ENCODE assay signal across 19 cellular contexts in the genomic region with DNA sequence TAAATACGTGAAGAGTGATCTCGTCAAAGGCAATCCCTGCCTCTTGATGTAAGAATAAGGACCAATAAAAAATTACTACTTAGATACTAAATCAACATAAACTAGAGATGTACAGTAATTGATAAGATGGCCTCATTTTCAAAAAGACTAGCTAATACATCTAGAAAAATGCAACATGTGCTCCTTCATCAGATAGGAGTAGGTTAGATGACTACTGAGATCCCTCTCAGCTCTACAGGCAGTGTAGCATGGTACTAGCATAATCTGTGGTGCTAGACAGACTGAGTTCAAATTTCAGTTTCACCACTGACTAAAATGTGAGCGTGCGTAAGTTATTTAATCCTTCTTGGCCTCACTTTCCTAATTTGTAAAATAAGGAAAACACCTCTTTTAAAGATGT.
DNase-seq lines count a peak whose midpoint lies in the region; TF ChIP-seq lines count a peak whose summit lies in the region.
"Had no signal": no experiment of that assay in that cellular context is flagged by ENCODE, and none has a peak within 500 bp of the region (broad histone marks: within the 10 kb centered on the region; RNA-seq: fewer than 3 reads in every experiment).

No MANE protein-coding gene starts in this region.

- H2AFZ ChIP-seq in neural progenitor cell (replicated peaks), result no peak overlapping the region

- no peak overlapping the region for H3K9ac ChIP-seq in HUES6 (ENCODE audit: low read length)
- no peak overlapping the region for H3K9ac ChIP-seq in neural progenitor cell

- no peaks in the 10 kb centered on the region for H3F3A ChIP-seq in neural progenitor cell (ENCODE audit: low read depth)

- TF ChIP-seq CTCF in brain microvascular endothelial cell (IDR thresholded peaks at IDR 0.05; ENCODE audit: low read depth, low read length, missing control alignments) (no peak), neural progenitor cell (IDR thresholded peaks at IDR 0.05) (no peak)

- no peaks in the 10 kb centered on the region for H4K20me1 ChIP-seq in neural progenitor cell (ENCODE audit: low read depth)

- H3K36me3 ChIP-seq in HUES6 (ENCODE audit: control insufficient read depth, insufficient read depth, low read length), result peaks cover 73% of the 10 kb centered on the region
- H3K36me3 ChIP-seq in brain microvascular endothelial cell (replicated peaks), result peaks cover 4% of the 10 kb centered on the region
- peaks cover 17% of the 10 kb centered on the region for H3K36me3 ChIP-seq in neural progenitor cell
- H3K36me3 ChIP-seq: neutrophil had no signal

- H3K9me3 Mint-ChIP-seq in neural progenitor cell, result no peaks in the 10 kb centered on the region
- no peaks in the 10 kb centered on the region for H3K9me3 Mint-ChIP-seq in activated CD4-positive, alpha-beta T cell treated with anti-CD3 and anti-CD28 coated beads, Interleukin-2, amount 10 ng/mL, durations not matched to agents 7 days and 5 days
- H3K9me3 Mint-ChIP-seq: activated B cell treated with CpG ODN at 0.5 μM for 24 hours; activated CD4-positive, alpha-beta memory T cell treated with anti-CD3 and anti-CD28 coated beads, Interleukin-2, amount 10 ng/mL, durations not matched to agents 7 days and 5 days had no signal

- H3K4me2 ChIP-seq in neural progenitor cell, result no peak overlapping the region

- H3K27ac ChIP-seq in HUES6 (ENCODE audit: low read depth, low read length) (peak overlapping the region; percentile 69), brain microvascular endothelial cell (peak overlapping the region; percentile 48), neural progenitor cell (peak overlapping the region; percentile 43)
- H3K27ac ChIP-seq: neutrophil had no signal

- no peaks in the 10 kb centered on the region for H3K79me2 ChIP-seq in neural progenitor cell (ENCODE audit: low read depth)

- peaks cover 12% of the 10 kb centered on the region; the same call in 1 of the 2 replicates for H3K4me1 ChIP-seq in HUES6 (ENCODE audit: control insufficient read depth, insufficient read depth, low read length)
- peaks cover 5% of the 10 kb centered on the region for H3K4me1 ChIP-seq in neural progenitor cell

- CTCF ChIA-PET in activated CD4-positive, alpha-beta T cell treated with anti-CD3 and anti-CD28 coated beads, Interleukin-2, amount 10 ng/mL, durations not matched to agents 7 days and 5 days (lab: Charles Lee), result no interaction called here

- H3K4me3 Mint-ChIP-seq in neural progenitor cell, result no peak overlapping the region
- no peak overlapping the region for H3K4me3 Mint-ChIP-seq in activated CD4-positive, alpha-beta T cell treated with anti-CD3 and anti-CD28 coated beads, Interleukin-2, amount 10 ng/mL, durations not matched to agents 7 days and 5 days
- H3K4me3 Mint-ChIP-seq: activated B cell treated with CpG ODN at 0.5 μM for 24 hours; activated CD4-positive, alpha-beta memory T cell treated with anti-CD3 and anti-CD28 coated beads, Interleukin-2, amount 10 ng/mL, durations not matched to agents 7 days and 5 days had no signal

- no peaks in the 10 kb centered on the region for H3K27me3 ChIP-seq in HUES6 (ENCODE audit: control insufficient read depth, insufficient read depth, low read length)
- H3K27me3 ChIP-seq in brain microvascular endothelial cell (replicated peaks), result no peaks in the 10 kb centered on the region
- H3K27me3 ChIP-seq in neural progenitor cell, result no peaks in the 10 kb centered on the region
- H3K27me3 ChIP-seq: dorsolateral prefrontal cortex, neutrophil had no signal

- H3K4me3 ChIP-seq in HUES6 (ENCODE audit: low read depth, low read length), result no peak overlapping the region
- no peak overlapping the region for H3K4me3 ChIP-seq in brain microvascular endothelial cell (ENCODE audit: low read depth, low read length)
- no peak overlapping the region for H3K4me3 ChIP-seq in neural progenitor cell
- H3K4me3 ChIP-seq: dorsolateral prefrontal cortex had no signal

- DNase-seq in NCI-H2171 treated with DMSO at 0.1 percent for 48 hours (lab: John Stamatoyannopoulos, UW) (peak; percentile 45), NCI-H2171 (lab: John Stamatoyannopoulos, UW) (no peak), brain microvascular endothelial cell (no peak), neural progenitor cell (ENCODE audit: low spot score) (no peak), foreskin melanocyte (no peak), HCEC 1CT (no peak)
- DNase-seq in activated CD4-positive, alpha-beta T cell treated with anti-CD3 and anti-CD28 coated beads, Interleukin-2, amount 10 ng/mL, durations not matched to agents 7 days and 5 days, result no peak
- DNase-seq: activated B cell treated with CpG ODN at 0.5 μM for 24 hours; activated T-cell treated with anti-CD3 and anti-CD28 coated beads for 4 hours; central memory CD4-positive, alpha-beta T cell; COR-L47; NCI-H1048; NCI-H1930; stimulated activated CD8-positive, alpha-beta memory T cell treated with anti-CD3 and anti-CD28 coated beads, Interleukin-4, amount 100 ng/mL, for 48 hours; T-helper 9 cell had no signal

- H3K4me1 Mint-ChIP-seq in neural progenitor cell, result peaks cover 5% of the 10 kb centered on the region
- peaks cover 40% of the 10 kb centered on the region for H3K4me1 Mint-ChIP-seq in activated CD4-positive, alpha-beta T cell treated with anti-CD3 and anti-CD28 coated beads, Interleukin-2, amount 10 ng/mL, durations not matched to agents 7 days and 5 days
- H3K4me1 Mint-ChIP-seq: activated B cell treated with CpG ODN at 0.5 μM for 24 hours had no signal

- no peaks in the 10 kb centered on the region for H3K9me3 ChIP-seq in HUES6 (ENCODE audit: control insufficient read depth, insufficient read depth, low read depth, low read length)
- H3K9me3 ChIP-seq in neural progenitor cell (ENCODE audit: low read depth), result no peaks in the 10 kb centered on the region
- H3K9me3 ChIP-seq: neutrophil had no signal

- peaks cover 31% of the 10 kb centered on the region for H3K36me3 Mint-ChIP-seq in neural progenitor cell
- peaks cover 1% of the 10 kb centered on the region for H3K36me3 Mint-ChIP-seq in activated CD4-positive, alpha-beta T cell treated with anti-CD3 and anti-CD28 coated beads, Interleukin-2, amount 10 ng/mL, durations not matched to agents 7 days and 5 days (ENCODE audit: low read depth)

- no peaks in the 10 kb centered on the region for H3K27me3 Mint-ChIP-seq in neural progenitor cell (ENCODE audit: insufficient read depth, low read depth)
- no peaks in the 10 kb centered on the region for H3K27me3 Mint-ChIP-seq in activated CD4-positive, alpha-beta T cell treated with anti-CD3 and anti-CD28 coated beads, Interleukin-2, amount 10 ng/mL, durations not matched to agents 7 days and 5 days
- H3K27me3 Mint-ChIP-seq: activated B cell treated with CpG ODN at 0.5 μM for 24 hours; activated CD4-positive, alpha-beta memory T cell treated with anti-CD3 and anti-CD28 coated beads, Interleukin-2, amount 10 ng/mL, durations not matched to agents 7 days and 5 days had no signal

- POLR2A ChIA-PET in activated CD4-positive, alpha-beta T cell treated with anti-CD3 and anti-CD28 coated beads, Interleukin-2, amount 10 ng/mL, durations not matched to agents 7 days and 5 days (lab: Charles Lee), result no interaction called here

- in situ Hi-C loops in brain microvascular endothelial cell (cut with HindIII; ENCODE audit: low pct_ligation_motif_present, low sequenced_read_pairs), result no loop called here

- H3K27ac Mint-ChIP-seq in neural progenitor cell, result no peak overlapping the region
- no peak overlapping the region for H3K27ac Mint-ChIP-seq in activated CD4-positive, alpha-beta T cell treated with anti-CD3 and anti-CD28 coated beads, Interleukin-2, amount 10 ng/mL, durations not matched to agents 7 days and 5 days
- H3K27ac Mint-ChIP-seq: activated B cell treated with CpG ODN at 0.5 μM for 24 hours; activated CD4-positive, alpha-beta memory T cell treated with anti-CD3 and anti-CD28 coated beads, Interleukin-2, amount 10 ng/mL, durations not matched to agents 7 days and 5 days had no signal
